ENCODE assay signal across 16 cellular contexts in genomic region chr6:35064508-35065440, GRCh38.
A peak's percentile ranks its signal among the peaks of the same experiment; 100 is the strongest.
DNase-seq lines count a peak whose midpoint lies in the region; ATAC-seq and TF ChIP-seq lines count a peak whose summit lies in the region.
"Had no signal": no experiment of that assay in that cellular context is flagged by ENCODE, and none has a peak within 500 bp of the region (broad histone marks: within the 10 kb centered on the region; RNA-seq: fewer than 3 reads in every experiment).

No MANE protein-coding gene starts in this region.

- H3K4me3 ChIP-seq in osteoblast (ENCODE audit: insufficient read depth, low read length) (no peak overlapping the region), neuronal stem cell (ENCODE audit: low read length in 2 of 2) (no peak overlapping the region)
- H3K4me3 ChIP-seq: BLaER1 treated with 17β-estradiol and CSF1 and Interleukin-3, amounts not matched to agents 10 nM and 100 nM; pancreas; skin epidermis had no signal

- no peak overlapping the region for H3K14ac ChIP-seq in neuronal stem cell (ENCODE audit: low read length)

- H2BK5ac ChIP-seq in neuronal stem cell (ENCODE audit: low read length) = no peak overlapping the region

- WGBS in neuronal stem cell (ENCODE audit: extremely low coverage in 2 of 2, insufficient read length in 2 of 2, insufficient replicate concordance in 1 of 2), 2 donors = no CpG with 5 or more reads among the region's 10 CpGs

- intact Hi-C loops in Right ventricle myocardium inferior (cut with DNase I) = no loop called here
- intact Hi-C loops in cardiac septum (cut with DNase I) = loop anchor here (5.0 kb wide), 2 partner anchors 33 to 78 kb away; partner anchors contain the start of gene TCP11
- intact Hi-C loops in left cardiac atrium (cut with DNase I) = no loop called here

- H3K18ac ChIP-seq in neuronal stem cell (ENCODE audit: low read length) = no peak overlapping the region

- ATAC-seq in Right ventricle myocardium inferior (no peak), left cardiac atrium (peak; percentile 3 to 41), GM18511 (IDR thresholded peaks at IDR 0.05; ENCODE audit: unreplicated experiment) (no peak), GM19023 (IDR thresholded peaks at IDR 0.05; ENCODE audit: unreplicated experiment) (no peak)

- H3K27ac ChIP-seq in osteoblast (ENCODE audit: low read depth, low read length) = no peak overlapping the region
- H3K27ac ChIP-seq in neuronal stem cell (replicated peaks; ENCODE audit: low read length) = no peak overlapping the region
- H3K27ac ChIP-seq: pancreas had no signal

- H3K9ac ChIP-seq in neuronal stem cell (ENCODE audit: low read depth, low read length, poor library complexity) = no peak overlapping the region
- H3K9ac ChIP-seq: BLaER1 treated with 17β-estradiol and CSF1 and Interleukin-3, amounts not matched to agents 10 nM and 100 nM had no signal

- H3K27me3 ChIP-seq in osteoblast (ENCODE audit: insufficient read depth, low read length) (no peaks in the 10 kb centered on the region), neuronal stem cell (ENCODE audit: control insufficient read depth in 3 of 3, insufficient read depth in 3 of 3, low read depth in 1 of 3, low read length in 3 of 3) (no peaks in the 10 kb centered on the region)
- H3K27me3 ChIP-seq: BLaER1 treated with 17β-estradiol and CSF1 and Interleukin-3, amounts not matched to agents 10 nM and 100 nM; pancreas had no signal

- peaks cover 4% of the 10 kb centered on the region for H3K36me3 ChIP-seq in osteoblast (ENCODE audit: insufficient read depth, low read length)
- H3K36me3 ChIP-seq in neuronal stem cell (replicated peaks in 1 of 2; ENCODE audit: control insufficient read depth in 2 of 2, insufficient read depth in 2 of 2, low read length in 2 of 2) = peaks cover 5 to 33% of the 10 kb centered on the region in 2 donors

- H3K4ac ChIP-seq in neuronal stem cell (ENCODE audit: low read length) = no peak overlapping the region

- no peaks in the 10 kb centered on the region for H3K79me2 ChIP-seq in osteoblast (ENCODE audit: insufficient read depth, low read length)

- H4K8ac ChIP-seq in neuronal stem cell (ENCODE audit: low read depth, low read length) = no peak overlapping the region

- TF ChIP-seq CTCF in osteoblast (IDR thresholded peaks at IDR 0.05; ENCODE audit: extremely low read depth, low read depth, low read length) = no peak

- H4K20me1 ChIP-seq in osteoblast (ENCODE audit: insufficient read depth, low read length) = no peaks in the 10 kb centered on the region

- H3K9me3 ChIP-seq in osteoblast (ENCODE audit: low read depth, low read length) (no peaks in the 10 kb centered on the region), neuronal stem cell (replicated peaks in 1 of 2; ENCODE audit: control insufficient read depth in 2 of 2, insufficient read depth in 1 of 2, low read depth in 1 of 2, low read length in 2 of 2) (no peaks in the 10 kb centered on the region)
- H3K9me3 ChIP-seq: BLaER1 treated with 17β-estradiol and CSF1 and Interleukin-3, amounts not matched to agents 10 nM and 100 nM; pancreas had no signal

- no peak overlapping the region for H2BK120ac ChIP-seq in neuronal stem cell (ENCODE audit: low read depth, low read length)

- H2AFZ ChIP-seq in osteoblast (ENCODE audit: low read length) (no peak overlapping the region), neuronal stem cell (ENCODE audit: low read length) (no peak overlapping the region)

- H2AK5ac ChIP-seq in neuronal stem cell (ENCODE audit: low read depth, low read length) = no peak overlapping the region

- H3K79me1 ChIP-seq in neuronal stem cell (ENCODE audit: low read depth, low read length) = no peaks in the 10 kb centered on the region

- no peak overlapping the region for H2BK15ac ChIP-seq in neuronal stem cell (ENCODE audit: low read length)

- no peak overlapping the region for H4K91ac ChIP-seq in neuronal stem cell (ENCODE audit: low read depth, low read length, poor library complexity)

- H2BK12ac ChIP-seq in neuronal stem cell (ENCODE audit: low read length) = no peak overlapping the region

- H3K4me1 ChIP-seq in osteoblast (ENCODE audit: insufficient read depth, low read length) (peaks cover 10% of the 10 kb centered on the region), neuronal stem cell (ENCODE audit: control insufficient read depth in 2 of 2, insufficient read depth in 1 of 2, low read depth in 1 of 2, low read length in 2 of 2) (peaks cover 2 to 8% of the 10 kb centered on the region in 2 donors)
- H3K4me1 ChIP-seq: pancreas had no signal

- H3K4me2 ChIP-seq in osteoblast (ENCODE audit: insufficient read depth, low read length) (no peak overlapping the region), neuronal stem cell (ENCODE audit: insufficient read depth, low read length, poor library complexity, severe bottlenecking) (no peak overlapping the region)

- H3K23ac ChIP-seq in neuronal stem cell (ENCODE audit: low read depth, low read length, poor library complexity) = no peak overlapping the region

- DNase-seq in Right ventricle myocardium inferior (ENCODE audit: missing footprints) = peak; percentile 11
- DNase-seq in cardiac septum (ENCODE audit: low spot score) = no peak
- DNase-seq in left cardiac atrium = no peak
- peak; percentile 64 for DNase-seq in osteoblast (ENCODE audit: insufficient read length, low spot score, missing footprints)
- DNase-seq in neuronal stem cell (ENCODE audit: low spot score) = no peak
- DNase-seq in amniotic stem cell (lab: John Stamatoyannopoulos, UW) = no peak
- DNase-seq: DMS153; NCI-H1694; NCI-H226; NK-92 treated with Interleukin-12 subunit alpha and Interleukin-12 subunit beta, amount 100 ng/mL, for 24 hours; pancreas; stimulated activated CD4-positive, alpha-beta T cell treated with anti-CD3 and anti-CD28 coated beads, Interleukin-4, amount 100 ng/mL, for 4 hours had no signal

Comparison
In these comparisons a context has a peak if more than half of its experiments do, and no peak if none do; other contexts are left out.
1. ATAC-seq: peak in left cardiac atrium (2 of 2); none in Right ventricle myocardium inferior (single experiment), GM18511 (single experiment) and GM19023 (single experiment).
2. DNase-seq: peak in Right ventricle myocardium inferior (single experiment) and osteoblast (single experiment); none in cardiac septum (single experiment), left cardiac atrium (single experiment), neuronal stem cell (single experiment) and amniotic stem cell (single experiment).